Comparison of ENCODE assay signal across 7 cellular contexts in genomic region chr2:135742307-135742838, GRCh38. TPM values are rescaled to one million over a fixed set of nuclear protein-coding genes. Genes with fewer than 3 reads are reported as not detected.
DNase-seq lines count a peak whose midpoint lies in the region; ATAC-seq and TF ChIP-seq lines count a peak whose summit lies in the region.

No MANE protein-coding gene starts in this region.

- TF ChIP-seq POLR2A in body of pancreas (IDR thresholded peaks at IDR 0.05) = peak in 2 of 3 donors; percentile 40 to 62

- peaks cover 15% of the 10 kb centered on the region; the same call in 1 of the 2 replicates for H3K4me1 ChIP-seq in HUES48 (ENCODE audit: control insufficient read depth, insufficient read depth, low read length)
- H3K4me1 ChIP-seq in body of pancreas = peaks cover 16% of the 10 kb centered on the region
- H3K4me1 ChIP-seq in iPS-18a (ENCODE audit: control insufficient read depth, low read depth, low read length) = peaks cover 13% of the 10 kb centered on the region
- H3K4me1 ChIP-seq in skeletal muscle satellite cell (ENCODE audit: control insufficient read depth, insufficient read depth, low read length) = peaks cover 23% of the 10 kb centered on the region

- intact Hi-C loops in body of pancreas (cut with DNase I) = no loop called here

- H3K27me3 ChIP-seq in HUES48 (ENCODE audit: control insufficient read depth, insufficient read depth, low read length) (no peaks in the 10 kb centered on the region), body of pancreas (no peaks in the 10 kb centered on the region), iPS-18a (ENCODE audit: control insufficient read depth, insufficient read depth, low read length) (no peaks in the 10 kb centered on the region), skeletal muscle satellite cell (ENCODE audit: control insufficient read depth, insufficient read depth, low read length) (no peaks in the 10 kb centered on the region)

- peak overlapping the region; percentile 96 for H3K9ac ChIP-seq in HUES48 (ENCODE audit: low read depth, low read length)
- peak overlapping the region; percentile 92 for H3K9ac ChIP-seq in iPS-18a (ENCODE audit: low read length)
- H3K9ac ChIP-seq in skeletal muscle satellite cell (ENCODE audit: low read depth, low read length) = peak overlapping the region; percentile 99

- H3K36me3 ChIP-seq in HUES48 (ENCODE audit: control insufficient read depth, insufficient read depth, low read length) (peaks cover 10% of the 10 kb centered on the region), body of pancreas (replicated peaks in 1 of 2; ENCODE audit: insufficient read depth in 1 of 2, low read depth in 2 of 2) (no peaks in the 10 kb centered on the region), iPS-18a (ENCODE audit: control insufficient read depth, low read depth, low read length) (peaks cover 8% of the 10 kb centered on the region), skeletal muscle satellite cell (ENCODE audit: insufficient read depth, low read length) (no peaks in the 10 kb centered on the region)

- no peak for TF ChIP-seq CTCF in body of pancreas (IDR thresholded peaks at IDR 0.05)

- H3K4me3 ChIP-seq in HUES48 (ENCODE audit: low read depth, low read length) (peak overlapping the region; percentile 99), body of pancreas (peak overlapping the region; percentile 75 to 85), iPS-18a (ENCODE audit: low read length) (peak overlapping the region; percentile 95), skeletal muscle satellite cell (ENCODE audit: low read length) (peak overlapping the region; percentile 93)

- WGBS in body of pancreas, 2 donors = 0 to 1% methylated on average over 13 to 33 of the region's 35 CpGs

- ATAC-seq in GM21526 (IDR thresholded peaks at IDR 0.05; ENCODE audit: low FRiP score, unreplicated experiment) (peak; percentile 28), body of pancreas (peak; percentile 39)

- DNase-seq in GDM1 (lab: John Stamatoyannopoulos, UW) (peak; percentile 37), SIG-M5 treated with dmso at 0.1 percent for 504 hours (lab: John Stamatoyannopoulos, UW; ENCODE audit: unreplicated experiment) (peak; percentile 82), body of pancreas (peak; percentile 44 to 60 (median 48))

- H3K27ac ChIP-seq in HUES48 (ENCODE audit: low read depth, low read length) (peak overlapping the region; percentile 98), body of pancreas (peak overlapping the region; percentile 96 to 100 (median 98)), iPS-18a (ENCODE audit: low read length) (peak overlapping the region; percentile 73)

- no peaks in the 10 kb centered on the region for H3K9me3 ChIP-seq in HUES48 (ENCODE audit: control insufficient read depth, insufficient read depth, low read length)
- H3K9me3 ChIP-seq in body of pancreas = no peaks in the 10 kb centered on the region
- H3K9me3 ChIP-seq in iPS-18a (ENCODE audit: control insufficient read depth, low read depth, low read length) = no peaks in the 10 kb centered on the region
- no peaks in the 10 kb centered on the region for H3K9me3 ChIP-seq in skeletal muscle satellite cell (replicated peaks; ENCODE audit: low read length)

- H3K4me2 ChIP-seq in skeletal muscle satellite cell (ENCODE audit: low read length) = peak overlapping the region; percentile 77

RNA-seq across cellular contexts. Expression of gene UBXN4, which starts 0.7 kb away (rescaled TPM):
- 10 to 100 TPM; 55.7 to 70.3 TPM for total RNA-seq in body of pancreas
- 40.8 and 41.3 TPM in 2 replicates for total RNA-seq in skeletal muscle satellite cell (2012; rRNA removed)

Comparison
In these comparisons a context has a peak if more than half of its experiments do, and no peak if none do; other contexts are left out.
1. Peak in every context shown above with its lines: DNase-seq, ATAC-seq, H3K4me3 ChIP-seq and H3K27ac ChIP-seq.